In genomic region chr1:11012260-11013159, GRCh38 we compare ENCODE assay signal across 8 cellular contexts.
DNase-seq lines count a peak whose midpoint lies in the region; ATAC-seq and TF ChIP-seq lines count a peak whose summit lies in the region.

TSS of gene TARDBP (plus strand) at chr1:11012654. CDS start at chr1:11013728, 1,074 bp downstream.

- peak within 1 kb of the TSS; percentile 83 for H3K4me3 ChIP-seq in iPS-20b (ENCODE audit: low read length)
- H3K4me3 ChIP-seq in skin epidermis = peak within 1 kb of the TSS; percentile 90 to 100 (median 98)

- ATAC-seq in GM18870 (IDR thresholded peaks at IDR 0.05; ENCODE audit: unreplicated experiment) (peak; percentile 80), HG03108 (IDR thresholded peaks at IDR 0.05; ENCODE audit: unreplicated experiment) (peak; percentile 86)

- peak within 1 kb of the TSS; percentile 100 for H3K9ac ChIP-seq in iPS-20b (ENCODE audit: low read depth, low read length)

- peak; percentile 83 for DNase-seq in ACHN
- peak; percentile 93 for DNase-seq in NCI-H2171 treated with DMSO at 0.1 percent for 48 hours (lab: John Stamatoyannopoulos, UW)
- DNase-seq in T47D (ENCODE audit: low read depth in 1 of 2, low spot score in 1 of 2) = peak; percentile 86 to 92

- no peaks in the 10 kb centered on the region for H3K27me3 ChIP-seq in iPS-20b (ENCODE audit: insufficient read depth, low read length)

- peaks cover 42% of the 10 kb centered on the region for H3K36me3 ChIP-seq in iPS-20b (ENCODE audit: insufficient read depth, low read depth, low read length)

- in situ Hi-C loops in ACHN (cut with HindIII; ENCODE audit: low pct_ligation_motif_present, low pct_unique_long_range_greater_than_20kb, low sequenced_read_pairs) (no loop called here), T47D (cut with HindIII; ENCODE audit: low pct_unique_long_range_greater_than_20kb, low sequenced_read_pairs) (no loop called here)

- peaks cover 15% of the 10 kb centered on the region; the same call in 1 of the 2 replicates for H3K4me1 ChIP-seq in iPS-20b (ENCODE audit: insufficient read depth, low read length)

- peak within 1 kb of the TSS; percentile 97 for H3K27ac ChIP-seq in VCaP
- H3K27ac ChIP-seq in iPS-20b (ENCODE audit: low read length) = peak within 1 kb of the TSS; percentile 98
- H3K27ac ChIP-seq in skin epidermis = peak within 1 kb of the TSS; percentile 87 to 100 (median 98)

- no peaks in the 10 kb centered on the region for H3K9me3 ChIP-seq in iPS-20b (ENCODE audit: insufficient read depth, low read depth, low read length)

- TF ChIP-seq CTCF in VCaP (conservative IDR thresholded peaks at IDR 0.05) = no peak

Comparison
In these comparisons a context has a peak if more than half of its experiments do, and no peak if none do; other contexts are left out.
1. Peak in every context shown above with its lines: DNase-seq, ATAC-seq, H3K4me3 ChIP-seq and H3K27ac ChIP-seq.